In genomic region chr6:137105375-137105774, GRCh38 we compare ENCODE assay signal across 21 cellular contexts.
DNase-seq lines count a peak whose midpoint lies in the region; ATAC-seq, FAIRE-seq and TF ChIP-seq lines count a peak whose summit lies in the region.
"Had no signal": no experiment of that assay in that cellular context is flagged by ENCODE, and none has a peak within 500 bp of the region (broad histone marks: within the 10 kb centered on the region; RNA-seq: fewer than 3 reads in every experiment).

No MANE protein-coding gene starts in this region.

- no peak for DNase-seq in heart right ventricle
- DNase-seq in right atrium auricular region (ENCODE audit: low spot score), result no peak
- DNase-seq in T-helper 17 cell, result no peak
- DNase-seq in stimulated activated naive B cell treated with anti-CD40 and anti-IgM and Interleukin-4, amounts not matched to agents 10 μg/mL and 1 μg/mL and 100 μg/mL, for 72 hours, result no peak
- DNase-seq in activated T-cell treated with anti-CD3 and anti-CD28 coated beads, Interleukin-2, amount 50 U/mL, for 4 hours, result no peak
- DNase-seq in urothelium cell line (ENCODE audit: low spot score), result no peak
- DNase-seq: activated CD4-positive, alpha-beta T cell treated with anti-CD3 and anti-CD28 coated beads, Interleukin-2, amount 10 ng/mL, durations not matched to agents 24 days and 14 days; activated naive CD4-positive, alpha-beta T cell treated with Interleukin-2 at 50 U/mL for 16 hours; aorta; CD4-positive, CD25-positive, alpha-beta regulatory T cell; foreskin fibroblast; HFFc6; left colon; NCI-H146; NCI-H226; nucleus accumbens; Peyer's patch; stimulated activated naive CD8-positive, alpha-beta T cell treated with anti-CD3 and anti-CD28 coated beads, Interleukin-15, Interleukin-2, amounts not matched to agents 100 U/mL and 50 U/mL, for 24 hours had no signal

- H3K27ac Mint-ChIP-seq in T-helper 17 cell, result peak overlapping the region; percentile 64
- H3K27ac Mint-ChIP-seq in stimulated activated naive B cell treated with anti-CD40 and anti-IgM and Interleukin-4, amounts not matched to agents 10 μg/mL and 1 μg/mL and 100 μg/mL, for 72 hours, result peak overlapping the region; percentile 88
- H3K27ac Mint-ChIP-seq: activated CD4-positive, alpha-beta T cell treated with anti-CD3 and anti-CD28 coated beads, Interleukin-2, amount 10 ng/mL, durations not matched to agents 24 days and 14 days; CD4-positive, CD25-positive, alpha-beta regulatory T cell; HFFc6 had no signal

- no peaks in the 10 kb centered on the region for H3K27me3 Mint-ChIP-seq in T-helper 17 cell
- no peaks in the 10 kb centered on the region for H3K27me3 Mint-ChIP-seq in stimulated activated naive B cell treated with anti-CD40 and anti-IgM and Interleukin-4, amounts not matched to agents 10 μg/mL and 1 μg/mL and 100 μg/mL, for 72 hours
- no peaks in the 10 kb centered on the region for H3K27me3 Mint-ChIP-seq in activated T-cell treated with anti-CD3 and anti-CD28 coated beads, Interleukin-2, amount 50 U/mL, for 4 hours (ENCODE audit: low read depth)

- no peaks in the 10 kb centered on the region for H3K36me3 ChIP-seq in heart right ventricle
- no peaks in the 10 kb centered on the region for H3K36me3 ChIP-seq in right atrium auricular region
- H3K36me3 ChIP-seq: Peyer's patch had no signal

- FAIRE-seq in urothelium cell line (lab: Jason Lieb, UNC), result no peak
- FAIRE-seq: endometrium had no signal

- TF ChIP-seq CTCF in heart right ventricle (IDR thresholded peaks at IDR 0.05), result no peak
- TF ChIP-seq CTCF in right atrium auricular region (IDR thresholded peaks at IDR 0.05), result no peak

- H3K27ac ChIP-seq in heart right ventricle, result peak overlapping the region in 7 of 10 donors; percentile 5 to 71 (median 40)
- no peak overlapping the region for H3K27ac ChIP-seq in right atrium auricular region

- peaks cover 0 to 11% (median 0%) of the 10 kb centered on the region in 11 donors for H3K9me3 ChIP-seq in heart right ventricle
- H3K9me3 ChIP-seq in right atrium auricular region, result no peaks in the 10 kb centered on the region
- no peaks in the 10 kb centered on the region for H3K9me3 ChIP-seq in T-helper 17 cell (ENCODE audit: control insufficient read depth, low read length, poor library complexity, severe bottlenecking)
- H3K9me3 ChIP-seq: Peyer's patch had no signal

- 56 to 70% methylated on average over 4 of the region's 4 CpGs for WGBS in heart right ventricle, 2 donors

- H3K27me3 ChIP-seq in heart right ventricle (no peaks in the 10 kb centered on the region), right atrium auricular region (no peaks in the 10 kb centered on the region)
- H3K27me3 ChIP-seq: Peyer's patch had no signal

- peak overlapping the region; percentile 59 for H3K4me3 Mint-ChIP-seq in T-helper 17 cell
- peak overlapping the region in 1 of 2 donors; percentile 15 for H3K4me3 Mint-ChIP-seq in stimulated activated naive B cell treated with anti-CD40 and anti-IgM and Interleukin-4, amounts not matched to agents 10 μg/mL and 1 μg/mL and 100 μg/mL, for 72 hours
- no peak overlapping the region for H3K4me3 Mint-ChIP-seq in activated T-cell treated with anti-CD3 and anti-CD28 coated beads, Interleukin-2, amount 50 U/mL, for 4 hours
- H3K4me3 Mint-ChIP-seq: activated CD4-positive, alpha-beta T cell treated with anti-CD3 and anti-CD28 coated beads, Interleukin-2, amount 10 ng/mL, durations not matched to agents 24 days and 14 days; CD4-positive, CD25-positive, alpha-beta regulatory T cell; HFFc6 had no signal

- H3K4me1 Mint-ChIP-seq in T-helper 17 cell, result peaks cover 29% of the 10 kb centered on the region
- peaks cover 43 to 73% of the 10 kb centered on the region in 2 donors for H3K4me1 Mint-ChIP-seq in stimulated activated naive B cell treated with anti-CD40 and anti-IgM and Interleukin-4, amounts not matched to agents 10 μg/mL and 1 μg/mL and 100 μg/mL, for 72 hours
- peaks cover 29% of the 10 kb centered on the region for H3K4me1 Mint-ChIP-seq in activated T-cell treated with anti-CD3 and anti-CD28 coated beads, Interleukin-2, amount 50 U/mL, for 4 hours (ENCODE audit: low read depth)

- peak in 7 of 8 donors; percentile 13 to 87 (median 61) for ATAC-seq in heart right ventricle
- ATAC-seq in T-helper 17 cell, result peak; percentile 67
- ATAC-seq in esophagus mucosa, result peak; percentile 96
- ATAC-seq in stimulated activated naive B cell treated with anti-CD40 and anti-IgM and Interleukin-4, amounts not matched to agents 10 μg/mL and 1 μg/mL and 100 μg/mL, for 72 hours (replicated peaks), result no peak
- no peak for ATAC-seq in activated T-cell treated with anti-CD3 and anti-CD28 coated beads, Interleukin-2, amount 50 U/mL, for 4 hours
- ATAC-seq in HG03439 (IDR thresholded peaks at IDR 0.05; ENCODE audit: unreplicated experiment), result no peak
- ATAC-seq: left colon; stimulated activated naive CD8-positive, alpha-beta T cell treated with anti-CD3 and anti-CD28 coated beads, Interleukin-15, Interleukin-2, amounts not matched to agents 100 U/mL and 50 U/mL, for 24 hours had no signal

- intact Hi-C loops in heart right ventricle (cut with DNase I), result loop anchor here in 2 of 10 donors (5.0 to 10.0 kb wide), 2 partner anchors 99 to 112 kb away; partner anchors contain the start of gene IFNGR1 (in 1 of the 2)

- peaks cover 0 to 20% (median 0%) of the 10 kb centered on the region in 9 donors for H3K4me1 ChIP-seq in heart right ventricle
- peaks cover 0 to 7% of the 10 kb centered on the region in 2 donors for H3K4me1 ChIP-seq in right atrium auricular region

- H3K36me3 Mint-ChIP-seq in T-helper 17 cell (ENCODE audit: low read depth), result no peaks in the 10 kb centered on the region
- peaks cover 6 to 20% of the 10 kb centered on the region in 2 donors for H3K36me3 Mint-ChIP-seq in stimulated activated naive B cell treated with anti-CD40 and anti-IgM and Interleukin-4, amounts not matched to agents 10 μg/mL and 1 μg/mL and 100 μg/mL, for 72 hours
- H3K36me3 Mint-ChIP-seq in activated T-cell treated with anti-CD3 and anti-CD28 coated beads, Interleukin-2, amount 50 U/mL, for 4 hours (ENCODE audit: insufficient read depth), result no peaks in the 10 kb centered on the region
- H3K36me3 Mint-ChIP-seq: CD4-positive, CD25-positive, alpha-beta regulatory T cell had no signal

- H3K9me3 Mint-ChIP-seq in stimulated activated naive B cell treated with anti-CD40 and anti-IgM and Interleukin-4, amounts not matched to agents 10 μg/mL and 1 μg/mL and 100 μg/mL, for 72 hours, result peaks cover 3 to 5% of the 10 kb centered on the region in 2 donors
- H3K9me3 Mint-ChIP-seq in activated T-cell treated with anti-CD3 and anti-CD28 coated beads, Interleukin-2, amount 50 U/mL, for 4 hours, result no peaks in the 10 kb centered on the region
- H3K9me3 Mint-ChIP-seq: HFFc6 had no signal

- H3K4me3 ChIP-seq in heart right ventricle, result no peak overlapping the region
- H3K4me3 ChIP-seq in right atrium auricular region, result no peak overlapping the region
- H3K4me3 ChIP-seq: Peyer's patch had no signal

Comparison
In these comparisons a context has a peak if more than half of its experiments do, and no peak if none do; other contexts are left out.
1. H3K27ac ChIP-seq: peak in heart right ventricle (7 of 10); none in right atrium auricular region (0 of 2).
2. ATAC-seq: peak in heart right ventricle (7 of 8), T-helper 17 cell (single experiment) and esophagus mucosa (single experiment); none in stimulated activated naive B cell treated with anti-CD40 and anti-IgM and Interleukin-4, amounts not matched to agents 10 μg/mL and 1 μg/mL and 100 μg/mL, for 72 hours (0 of 2), activated T-cell treated with anti-CD3 and anti-CD28 coated beads, Interleukin-2, amount 50 U/mL, for 4 hours (0 of 2) and HG03439 (single experiment).